Comparison of ENCODE assay signal across 9 cellular contexts in genomic region chr19:48999481-49000325, GRCh38.
A peak's percentile ranks its signal among the peaks of the same experiment; 100 is the strongest.
DNase-seq lines count a peak whose midpoint lies in the region; ATAC-seq and TF ChIP-seq lines count a peak whose summit lies in the region.
"Had no signal": no experiment of that assay in that cellular context is flagged by ENCODE, and none has a peak within 500 bp of the region (broad histone marks: within the 10 kb centered on the region; RNA-seq: fewer than 3 reads in every experiment).

No MANE protein-coding gene starts in this region.

- peak overlapping the region; percentile 26 for H3K27ac Mint-ChIP-seq in T-helper 2 cell treated with Interferon-gamma antibody and Interleukin-4, amounts not matched to agents 5 μg/mL and 100 μg/mL, for 36 hours

- H3K4me3 ChIP-seq in HFF-Myc (replicated peaks; ENCODE audit: low read depth, low read length), result no peak overlapping the region
- H3K4me3 ChIP-seq: skin epidermis had no signal

- H3K36me3 Mint-ChIP-seq in T-helper 2 cell treated with Interferon-gamma antibody and Interleukin-4, amounts not matched to agents 5 μg/mL and 100 μg/mL, for 36 hours (ENCODE audit: low read depth), result peaks cover 18% of the 10 kb centered on the region

- no peaks in the 10 kb centered on the region for H3K9me3 Mint-ChIP-seq in T-helper 2 cell treated with Interferon-gamma antibody and Interleukin-4, amounts not matched to agents 5 μg/mL and 100 μg/mL, for 36 hours

- no peak overlapping the region for H3K4me3 Mint-ChIP-seq in T-helper 2 cell treated with Interferon-gamma antibody and Interleukin-4, amounts not matched to agents 5 μg/mL and 100 μg/mL, for 36 hours

- DNase-seq in AML-193 (lab: John Stamatoyannopoulos, UW) (peak; percentile 37), HFF-Myc (ENCODE audit: extremely low read depth, low read depth) (no peak), astrocyte of the hippocampus (ENCODE audit: low read depth, low spot score) (peak; percentile 89), kidney tubule cell (ENCODE audit: low spot score) (peak; percentile 63), NCI-H345 treated with DMSO at 0.1 percent for 48 hours (lab: John Stamatoyannopoulos, UW; ENCODE audit: unreplicated experiment) (no peak)
- DNase-seq in T-helper 2 cell treated with Interferon-gamma antibody and Interleukin-4, amounts not matched to agents 5 μg/mL and 100 μg/mL, for 36 hours (ENCODE audit: low spot score), result peak; percentile 47
- DNase-seq in stimulated activated CD8-positive, alpha-beta memory T cell treated with anti-CD3 and anti-CD28 coated beads, Interleukin-15, amount 100 ng/mL, for 1 hour (ENCODE audit: low read depth), result peak; percentile 32

- no peaks in the 10 kb centered on the region for H3K27me3 Mint-ChIP-seq in T-helper 2 cell treated with Interferon-gamma antibody and Interleukin-4, amounts not matched to agents 5 μg/mL and 100 μg/mL, for 36 hours (ENCODE audit: low read depth)

- TF ChIP-seq CTCF in HFF-Myc (IDR thresholded peaks at IDR 0.05; ENCODE audit: low read depth, low read length, missing control alignments), result peak; percentile 82

- H3K4me1 Mint-ChIP-seq in T-helper 2 cell treated with Interferon-gamma antibody and Interleukin-4, amounts not matched to agents 5 μg/mL and 100 μg/mL, for 36 hours (ENCODE audit: low read depth), result peaks cover 14% of the 10 kb centered on the region

- ATAC-seq in GM21576 (IDR thresholded peaks at IDR 0.05; ENCODE audit: unreplicated experiment), result no peak

Comparison
In these comparisons a context has a peak if more than half of its experiments do, and no peak if none do; other contexts are left out.
1. DNase-seq: peak in AML-193 (2 of 2), T-helper 2 cell treated with Interferon-gamma antibody and Interleukin-4, amounts not matched to agents 5 μg/mL and 100 μg/mL, for 36 hours (single experiment), astrocyte of the hippocampus (single experiment), kidney tubule cell (single experiment) and stimulated activated CD8-positive, alpha-beta memory T cell treated with anti-CD3 and anti-CD28 coated beads, Interleukin-15, amount 100 ng/mL, for 1 hour (single experiment); none in HFF-Myc (single experiment) and NCI-H345 treated with DMSO at 0.1 percent for 48 hours (single experiment).